8 cellular contexts compared by ENCODE assay signal in the genomic region with DNA sequence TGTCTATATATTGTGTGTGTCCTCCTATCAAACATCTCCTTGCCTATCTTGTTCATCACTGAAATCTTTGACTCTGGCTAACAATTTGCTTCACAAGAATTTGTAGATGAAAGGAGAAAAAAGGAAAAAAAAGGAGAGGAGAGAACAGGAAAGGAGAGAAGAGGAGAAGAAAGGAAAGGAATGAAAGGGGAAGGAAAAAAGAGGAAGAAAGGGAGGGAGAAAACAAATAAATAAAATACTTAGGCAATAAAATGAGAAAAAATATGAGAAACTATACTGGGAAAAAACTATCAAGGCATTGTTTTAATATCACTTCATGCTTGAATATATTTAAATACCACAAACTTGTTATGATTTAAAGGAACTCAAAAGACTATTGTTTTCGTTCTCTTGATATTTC.
"Had no signal": no experiment of that assay in that cellular context is flagged by ENCODE, and none has a peak within 500 bp of the region (broad histone marks: within the 10 kb centered on the region; RNA-seq: fewer than 3 reads in every experiment).

No MANE protein-coding gene starts in this region.

- DNase-seq: GM23248, GOT3, H7, HFFc6, IMR-90, KBM-7 had no signal

- H2AFZ ChIP-seq: GM23248 had no signal

- H3K36me3 ChIP-seq: HAP-1 had no signal

- H3K9ac ChIP-seq: GM23248 had no signal

- H3K27ac ChIP-seq: GM23248 had no signal

- H3K4me1 ChIP-seq: HAP-1 had no signal

- H3K9me3 Mint-ChIP-seq: HFFc6 had no signal

- H3K27ac Mint-ChIP-seq: HFFc6 had no signal

- H3K9me3 ChIP-seq: HAP-1 had no signal

- ATAC-seq: HCT116 had no signal

- H3K4me3 Mint-ChIP-seq: HFFc6 had no signal

- H3K4me3 ChIP-seq: GM23248, HAP-1 had no signal
